ENCODE assay signal across 16 cellular contexts in genomic region chr2:169301596-169302330, GRCh38.
"Had no signal": no experiment of that assay in that cellular context is flagged by ENCODE, and none has a peak within 500 bp of the region (broad histone marks: within the 10 kb centered on the region; RNA-seq: fewer than 3 reads in every experiment).

No MANE protein-coding gene starts in this region.

- H3K27ac ChIP-seq: body of pancreas, colonic mucosa, heart left ventricle, right atrium auricular region, upper lobe of left lung had no signal

- H3K9me3 ChIP-seq: body of pancreas, colonic mucosa, right atrium auricular region, upper lobe of left lung had no signal

- H3K27me3 ChIP-seq: body of pancreas, colonic mucosa, right atrium auricular region, upper lobe of left lung had no signal

- H3K36me3 ChIP-seq: colonic mucosa, heart left ventricle, right atrium auricular region, upper lobe of left lung had no signal

- H3K4me3 ChIP-seq: body of pancreas, colonic mucosa, heart left ventricle, right atrium auricular region, upper lobe of left lung had no signal

- H3K4me1 ChIP-seq: body of pancreas, colonic mucosa, heart left ventricle, right atrium auricular region, upper lobe of left lung had no signal

- ATAC-seq: body of pancreas; naive thymus-derived CD4-positive, alpha-beta T cell had no signal

- DNase-seq: activated CD4-positive, alpha-beta memory T cell treated with anti-CD3 and anti-CD28 coated beads for 36 hours; activated CD4-positive, alpha-beta T cell treated with anti-CD3 and anti-CD28 coated beads for 4 hours; activated naive CD8-positive, alpha-beta T cell treated with anti-CD3 and anti-CD28 coated beads for 36 hours; activated T-cell treated with anti-CD3 and anti-CD28 coated beads for 4 hours; amygdala; body of pancreas; colonic mucosa; effector CD4-positive, alpha-beta T cell; heart left ventricle; mesenchymal stem cell; naive thymus-derived CD4-positive, alpha-beta T cell; posterior cingulate gyrus; stimulated activated CD4-positive, alpha-beta T cell treated with anti-CD3 and anti-CD28 coated beads, Interleukin-2, amount 100 ng/mL, for 24 hours; stimulated activated naive CD4-positive, alpha-beta T cell treated with Interleukin-2 at 50 U/mL for 16 hours; upper lobe of left lung had no signal
